ENCODE assay signal across 26 cellular contexts in the genomic region with DNA sequence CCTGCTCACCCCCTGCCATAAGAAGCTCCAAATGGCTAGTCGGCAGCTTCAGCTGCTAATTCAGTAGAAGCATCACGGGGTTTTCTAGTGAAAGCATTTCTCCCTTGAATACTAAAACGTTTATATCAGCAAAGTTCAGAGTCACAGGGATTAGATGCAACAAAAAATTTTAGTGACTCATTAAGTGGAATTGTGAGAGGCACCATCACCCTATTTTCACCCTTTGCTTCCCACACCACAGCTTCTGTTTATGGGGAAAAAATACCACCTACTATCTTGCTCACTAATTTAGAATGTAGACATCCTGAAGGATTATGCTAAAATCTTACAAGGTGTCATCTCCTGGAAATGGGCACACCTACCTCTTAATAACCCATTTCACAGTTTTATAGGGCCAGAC. TPM values are rescaled to one million over a fixed set of nuclear protein-coding genes. Genes with fewer than 3 reads are reported as not detected.
"Had no signal": no experiment of that assay in that cellular context is flagged by ENCODE, and none has a peak within 500 bp of the region (broad histone marks: within the 10 kb centered on the region; RNA-seq: fewer than 3 reads in every experiment).

No MANE protein-coding gene starts in this region.

- DNase-seq: hippocampal formation; kidney; left colon; left lung; lower lobe of right lung; mammary epithelial cell; mesenchymal stem cell; naive thymus-derived CD4-positive, alpha-beta T cell; ovary; right cardiac atrium; small intestine; stimulated activated CD4-positive, alpha-beta T cell treated with anti-CD3 and anti-CD28 coated beads, Interleukin-1b, Interleukin-23, amount 100 ng/mL, for 48 hours; stimulated activated CD4-positive, alpha-beta T cell treated with anti-CD3 and anti-CD28 coated beads, Interleukin-2, amount 100 ng/mL, for 48 hours; stimulated activated CD4-positive, alpha-beta T cell treated with anti-CD3 and anti-CD28 coated beads, Interleukin-4, amount 100 ng/mL, for 4 hours; stimulated activated CD8-positive, alpha-beta memory T cell treated with anti-CD3 and anti-CD28 coated beads, Interleukin-4, amount 100 ng/mL, for 48 hours; stimulated activated naive CD4-positive, alpha-beta T cell treated with Interleukin-2 at 50 U/mL for 16 hours; stimulated activated naive CD8-positive, alpha-beta T cell treated with anti-CD3 and anti-CD28 coated beads, Interleukin-15, amount 100 ng/mL, for 72 hours; substantia nigra; uterus had no signal

- H3K4me3 ChIP-seq: left lung, lower lobe of right lung, ovary, tibial nerve, uterus had no signal

- H3K27ac Mint-ChIP-seq: mesothelial cell of epicardium; naive thymus-derived CD4-positive, alpha-beta T cell; natural killer cell treated with Interleukin-12 subunit alpha and Interleukin-12 subunit beta and Interleukin-15 and Interleukin-18, amount 100 ng/mL, for 72 hours; progenitor cell of endocrine pancreas; stimulated activated memory B cell treated with anti-CD40 and anti-IgM and Interleukin-4, amounts not matched to agents 10 μg/mL and 1 μg/mL and 100 μg/mL, for 72 hours; stimulated activated naive CD8-positive, alpha-beta T cell treated with anti-CD3 and anti-CD28 coated beads, Interleukin-15, amount 100 ng/mL, for 72 hours; type B pancreatic cell had no signal

- H3K27me3 Mint-ChIP-seq: progenitor cell of endocrine pancreas; stimulated activated memory B cell treated with anti-CD40 and anti-IgM and Interleukin-4, amounts not matched to agents 10 μg/mL and 1 μg/mL and 100 μg/mL, for 72 hours; type B pancreatic cell had no signal

- H3K36me3 Mint-ChIP-seq: mesothelial cell of epicardium; naive thymus-derived CD4-positive, alpha-beta T cell; natural killer cell treated with Interleukin-12 subunit alpha and Interleukin-12 subunit beta and Interleukin-15 and Interleukin-18, amount 100 ng/mL, for 72 hours; stimulated activated memory B cell treated with anti-CD40 and anti-IgM and Interleukin-4, amounts not matched to agents 10 μg/mL and 1 μg/mL and 100 μg/mL, for 72 hours; type B pancreatic cell had no signal

- H3K4me3 Mint-ChIP-seq: mesothelial cell of epicardium; naive thymus-derived CD4-positive, alpha-beta T cell; natural killer cell treated with Interleukin-12 subunit alpha and Interleukin-12 subunit beta and Interleukin-15 and Interleukin-18, amount 100 ng/mL, for 72 hours; stimulated activated memory B cell treated with anti-CD40 and anti-IgM and Interleukin-4, amounts not matched to agents 10 μg/mL and 1 μg/mL and 100 μg/mL, for 72 hours; stimulated activated naive CD8-positive, alpha-beta T cell treated with anti-CD3 and anti-CD28 coated beads, Interleukin-15, amount 100 ng/mL, for 72 hours; type B pancreatic cell had no signal

- H3K9me3 Mint-ChIP-seq: mesothelial cell of epicardium; naive thymus-derived CD4-positive, alpha-beta T cell; natural killer cell treated with Interleukin-12 subunit alpha and Interleukin-12 subunit beta and Interleukin-15 and Interleukin-18, amount 100 ng/mL, for 72 hours; stimulated activated memory B cell treated with anti-CD40 and anti-IgM and Interleukin-4, amounts not matched to agents 10 μg/mL and 1 μg/mL and 100 μg/mL, for 72 hours; stimulated activated naive CD8-positive, alpha-beta T cell treated with anti-CD3 and anti-CD28 coated beads, Interleukin-15, amount 100 ng/mL, for 72 hours had no signal

- ATAC-seq: left colon; left lung; lower lobe of right lung; naive thymus-derived CD4-positive, alpha-beta T cell; natural killer cell treated with Interleukin-12 subunit alpha and Interleukin-12 subunit beta and Interleukin-15 and Interleukin-18, amount 100 ng/mL, for 72 hours; right cardiac atrium; sciatic nerve; stimulated activated memory B cell treated with anti-CD40 and anti-IgM and Interleukin-4, amounts not matched to agents 10 μg/mL and 1 μg/mL and 100 μg/mL, for 72 hours; stimulated activated naive CD8-positive, alpha-beta T cell treated with anti-CD3 and anti-CD28 coated beads, Interleukin-15, amount 100 ng/mL, for 72 hours had no signal

RNA-seq across cellular contexts. Expression of gene RAB39A, which starts 25.3 kb away (rescaled TPM):
- polyA plus RNA-seq: right cardiac atrium had no signal
